Comparison of ENCODE assay signal across 39 cellular contexts in genomic region chr7:111521660-111522059, GRCh38.
"Had no signal": no experiment of that assay in that cellular context is flagged by ENCODE, and none has a peak within 500 bp of the region (broad histone marks: within the 10 kb centered on the region; RNA-seq: fewer than 3 reads in every experiment).

No MANE protein-coding gene starts in this region.

- FAIRE-seq: astrocyte, bronchial epithelial cell had no signal

- H3K36me3 ChIP-seq: adrenal gland, brain microvascular endothelial cell, breast epithelium, cardiac muscle cell had no signal

- H3K4me3 Mint-ChIP-seq: activated naive CD4-positive, alpha-beta T cell treated with anti-CD3 and anti-CD28 coated beads for 36 hours; activated naive CD4-positive, alpha-beta T cell treated with anti-CD3 and anti-CD28 coated beads, Interleukin-2, amount 10 ng/mL, durations not matched to agents 7 days and 5 days; activated naive CD4-positive, alpha-beta T cell treated with anti-CD3 and anti-CD28 coated beads, Interleukin-2, amount 50 U/mL, for 24 hours; activated naive CD8-positive, alpha-beta T cell; activated naive CD8-positive, alpha-beta T cell treated with anti-CD3 and anti-CD28 coated beads for 36 hours; activated naive CD8-positive, alpha-beta T cell treated with anti-CD3 and anti-CD28 coated beads, Interleukin-2, amount 10 ng/mL, durations not matched to agents 7 days and 5 days; activated naive CD8-positive, alpha-beta T cell treated with anti-CD3 and anti-CD28 coated beads, Interleukin-2, amount 50 U/mL, for 24 hours; activated T-cell treated with anti-CD3 and anti-CD28 coated beads, Interleukin-2, amount 50 U/mL, for 24 hours; activated T-cell treated with anti-CD3 and anti-CD28 coated beads, Interleukin-2, amount 50 U/mL, for 4 hours; activated T-cell treated with anti-CD3 and anti-CD28 coated beads, Interleukin-2, amount 50 U/mL, for 72 hours; activated T-helper 1 cell treated with anti-CD3 and anti-CD28 coated beads, Interleukin-12 subunit alpha, Interleukin-12 subunit beta, Interleukin-2, Interleukin-4 antibody, amounts not matched to agents 30 ng/mL and 10 ng/mL and 1 ng/mL, durations not matched to agents 14 hours and 24 hours and 36 hours; activated T-helper 17 cell treated with anti-CD3 and anti-CD28 coated beads, Interleukin-2, amount 50 U/mL, for 72 hours; brain; central memory CD8-positive, alpha-beta T cell had no signal

- H3K27ac Mint-ChIP-seq: activated naive CD4-positive, alpha-beta T cell treated with anti-CD3 and anti-CD28 coated beads for 36 hours; activated naive CD4-positive, alpha-beta T cell treated with anti-CD3 and anti-CD28 coated beads, Interleukin-2, amount 10 ng/mL, durations not matched to agents 7 days and 5 days; activated naive CD4-positive, alpha-beta T cell treated with anti-CD3 and anti-CD28 coated beads, Interleukin-2, amount 50 U/mL, for 24 hours; activated naive CD4-positive, alpha-beta T cell treated with anti-CD3 and anti-CD28 coated beads, Interleukin-2, amount 50 U/mL, for 72 hours; activated naive CD8-positive, alpha-beta T cell; activated naive CD8-positive, alpha-beta T cell treated with anti-CD3 and anti-CD28 coated beads for 36 hours; activated naive CD8-positive, alpha-beta T cell treated with anti-CD3 and anti-CD28 coated beads, Interleukin-2, amount 10 ng/mL, durations not matched to agents 7 days and 5 days; activated naive CD8-positive, alpha-beta T cell treated with anti-CD3 and anti-CD28 coated beads, Interleukin-2, amount 50 U/mL, for 24 hours; activated T-cell treated with anti-CD3 and anti-CD28 coated beads, Interleukin-2, amount 50 U/mL, for 24 hours; activated T-cell treated with anti-CD3 and anti-CD28 coated beads, Interleukin-2, amount 50 U/mL, for 72 hours; activated T-helper 1 cell treated with anti-CD3 and anti-CD28 coated beads, Interleukin-12 subunit alpha, Interleukin-12 subunit beta, Interleukin-2, Interleukin-4 antibody, amounts not matched to agents 30 ng/mL and 10 ng/mL and 1 ng/mL, durations not matched to agents 14 hours and 24 hours and 36 hours; activated T-helper 17 cell treated with anti-CD3 and anti-CD28 coated beads, Interleukin-2, amount 50 U/mL, for 72 hours; activated T-helper 2 cell treated with anti-CD3 and anti-CD28 coated beads, Interferon-gamma antibody, Interleukin-2, Interleukin-4, amounts not matched to agents 10 μg/mL and 5 μg/mL and 100 μg/mL, durations not matched to agents 14 hours and 24 hours and 36 hours; brain had no signal

- H3K27me3 Mint-ChIP-seq: activated naive CD4-positive, alpha-beta T cell treated with anti-CD3 and anti-CD28 coated beads, Interleukin-2, amount 10 ng/mL, durations not matched to agents 7 days and 5 days; activated naive CD4-positive, alpha-beta T cell treated with anti-CD3 and anti-CD28 coated beads, Interleukin-2, amount 50 U/mL, for 24 hours; activated naive CD8-positive, alpha-beta T cell; activated naive CD8-positive, alpha-beta T cell treated with anti-CD3 and anti-CD28 coated beads for 36 hours; activated naive CD8-positive, alpha-beta T cell treated with anti-CD3 and anti-CD28 coated beads, Interleukin-2, amount 10 ng/mL, durations not matched to agents 7 days and 5 days; activated naive CD8-positive, alpha-beta T cell treated with anti-CD3 and anti-CD28 coated beads, Interleukin-2, amount 50 U/mL, for 24 hours; activated T-cell treated with anti-CD3 and anti-CD28 coated beads, Interleukin-2, amount 50 U/mL, for 24 hours; activated T-helper 17 cell treated with anti-CD3 and anti-CD28 coated beads, Interleukin-2, amount 50 U/mL, for 72 hours; brain; central memory CD8-positive, alpha-beta T cell had no signal

- H3K4me1 Mint-ChIP-seq: activated naive CD4-positive, alpha-beta T cell treated with anti-CD3 and anti-CD28 coated beads, Interleukin-2, amount 10 ng/mL, durations not matched to agents 7 days and 5 days; activated naive CD8-positive, alpha-beta T cell treated with anti-CD3 and anti-CD28 coated beads, Interleukin-2, amount 10 ng/mL, durations not matched to agents 7 days and 5 days; activated naive CD8-positive, alpha-beta T cell treated with anti-CD3 and anti-CD28 coated beads, Interleukin-2, amount 50 U/mL, for 24 hours; activated T-helper 17 cell treated with anti-CD3 and anti-CD28 coated beads, Interleukin-2, amount 50 U/mL, for 72 hours; brain had no signal

- H3K4me3 ChIP-seq: adrenal gland, ascending aorta, body of pancreas, breast epithelium, cardiac muscle cell had no signal

- DNase-seq: activated effector memory CD4-positive, alpha-beta T cell treated with anti-CD3 and anti-CD28 coated beads, Interleukin-2, amount 50 U/mL, for 16 hours; activated effector memory CD4-positive, alpha-beta T cell treated with Interleukin-2 at 50 U/mL for 16 hours; activated gamma-delta T cell; activated gamma-delta T cell treated with Interleukin-2 at 50 U/mL for 16 hours; activated naive CD4-positive, alpha-beta T cell; activated naive CD4-positive, alpha-beta T cell treated with anti-CD3 and anti-CD28 coated beads for 36 hours; activated naive CD4-positive, alpha-beta T cell treated with anti-CD3 and anti-CD28 coated beads, Interleukin-2, amount 10 ng/mL, durations not matched to agents 7 days and 5 days; activated naive CD4-positive, alpha-beta T cell treated with anti-CD3 and anti-CD28 coated beads, Interleukin-2, amount 50 U/mL, for 16 hours; activated naive CD4-positive, alpha-beta T cell treated with Interleukin-2 at 50 U/mL for 16 hours; activated naive CD8-positive, alpha-beta T cell treated with anti-CD3 and anti-CD28 coated beads for 36 hours; activated naive CD8-positive, alpha-beta T cell treated with anti-CD3 and anti-CD28 coated beads, Interleukin-2, amount 10 ng/mL, durations not matched to agents 7 days and 5 days; activated naive CD8-positive, alpha-beta T cell treated with anti-CD3 and anti-CD28 coated beads, Interleukin-2, amount 50 U/mL, for 24 hours; activated T-cell treated with anti-CD3 and anti-CD28 coated beads, Interleukin-2, amount 50 U/mL, for 24 hours; activated T-cell treated with anti-CD3 and anti-CD28 coated beads, Interleukin-2, amount 50 U/mL, for 4 hours; activated T-cell treated with anti-CD3 and anti-CD28 coated beads, Interleukin-2, amount 50 U/mL, for 48 hours; activated T-cell treated with anti-CD3 and anti-CD28 coated beads, Interleukin-2, amount 50 U/mL, for 72 hours; adrenal gland; amniotic stem cell; amygdala; anterior cingulate cortex; aorta; body of pancreas; brain microvascular endothelial cell; caudate nucleus; central memory CD4-positive, alpha-beta T cell; cerebellar nuclear complex had no signal

- H3K27ac ChIP-seq: adrenal gland, ascending aorta, body of pancreas, brain microvascular endothelial cell, breast epithelium, cardiac muscle cell had no signal

- ATAC-seq: activated naive CD4-positive, alpha-beta T cell treated with anti-CD3 and anti-CD28 coated beads, Interleukin-2, amount 50 U/mL, for 72 hours; activated naive CD8-positive, alpha-beta T cell treated with anti-CD3 and anti-CD28 coated beads, Interleukin-2, amount 50 U/mL, for 24 hours; activated T-cell treated with anti-CD3 and anti-CD28 coated beads, Interleukin-2, amount 50 U/mL, for 4 hours; activated T-cell treated with anti-CD3 and anti-CD28 coated beads, Interleukin-2, amount 50 U/mL, for 72 hours; activated T-helper 17 cell treated with anti-CD3 and anti-CD28 coated beads, Interleukin-2, amount 50 U/mL, for 72 hours; body of pancreas had no signal

- H3K9me3 Mint-ChIP-seq: activated naive CD4-positive, alpha-beta T cell treated with anti-CD3 and anti-CD28 coated beads, Interleukin-2, amount 10 ng/mL, durations not matched to agents 7 days and 5 days; activated T-helper 1 cell treated with anti-CD3 and anti-CD28 coated beads, Interleukin-12 subunit alpha, Interleukin-12 subunit beta, Interleukin-2, Interleukin-4 antibody, amounts not matched to agents 30 ng/mL and 10 ng/mL and 1 ng/mL, durations not matched to agents 14 hours and 24 hours and 36 hours; central memory CD8-positive, alpha-beta T cell had no signal

- H3K9me3 ChIP-seq: adrenal gland had no signal

- H3K27me3 ChIP-seq: adrenal gland, ascending aorta, body of pancreas, brain microvascular endothelial cell, breast epithelium, cardiac muscle cell had no signal

- H3K4me1 ChIP-seq: adrenal gland, ascending aorta, breast epithelium had no signal
